Comparison of ENCODE assay signal across 25 cellular contexts in the genomic region with DNA sequence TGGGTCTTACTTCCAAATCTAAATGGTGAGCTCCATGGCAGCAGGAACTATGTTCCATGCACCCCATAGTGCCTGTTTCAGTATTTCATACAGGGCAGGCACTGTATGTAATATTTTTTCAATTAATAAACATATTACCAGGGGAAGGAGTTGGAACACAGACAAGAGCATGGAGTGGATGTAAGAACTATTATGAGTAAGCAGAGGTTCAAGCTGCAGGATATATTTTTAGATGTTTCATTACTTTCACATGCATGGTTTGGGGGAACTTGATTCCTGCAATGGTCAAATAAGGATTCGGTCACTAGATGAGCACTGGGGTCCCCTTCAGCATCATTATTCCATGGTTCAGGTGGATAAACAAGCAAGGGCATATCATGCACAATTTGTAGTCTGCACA.
DNase-seq lines count a peak whose midpoint lies in the region; ATAC-seq and TF ChIP-seq lines count a peak whose summit lies in the region.
"Had no signal": no experiment of that assay in that cellular context is flagged by ENCODE, and none has a peak within 500 bp of the region (broad histone marks: within the 10 kb centered on the region; RNA-seq: fewer than 3 reads in every experiment).

No MANE protein-coding gene starts in this region.

- no peak overlapping the region for H3K4me2 ChIP-seq in GM23248 (ENCODE audit: unreplicated experiment)
- H3K4me2 ChIP-seq: neural progenitor cell had no signal

- H3K9ac ChIP-seq in GM23248, result no peak overlapping the region
- no peak overlapping the region for H3K9ac ChIP-seq in SK-N-MC (ENCODE audit: insufficient read length)
- no peak overlapping the region for H3K9ac ChIP-seq in rectal smooth muscle tissue (ENCODE audit: low read length)
- H3K9ac ChIP-seq: neural progenitor cell, parathyroid adenoma had no signal

- 96 to 100% methylated on average over 1 of the region's 1 CpG for WGBS in GM23248 (ENCODE audit: low coverage in 1 of 2, low lambda C conversion rate in 2 of 2, missing lambda C conversion rate in 2 of 2), 2 experiments

- DNase-seq in GM23248 (peak; percentile 32), SK-N-MC (ENCODE audit: low read depth, low spot score) (no peak), fibroblast of mammary gland (ENCODE audit: low read depth) (peak; percentile 50), NCI-H1694 treated with DMSO at 0.1 percent for 48 hours (lab: John Stamatoyannopoulos, UW) (no peak)
- DNase-seq: activated B cell treated with CpG ODN at 0.5 μM for 24 hours; activated CD4-positive, alpha-beta T cell treated with anti-CD3 and anti-CD28 coated beads, Interleukin-2, amount 50 U/mL, for 48 hours; activated naive CD8-positive, alpha-beta T cell treated with anti-CD3 and anti-CD28 coated beads, Interleukin-2, amount 50 U/mL, for 24 hours; activated T-cell treated with anti-CD3 and anti-CD28 coated beads, Interleukin-2, amount 50 U/mL, for 48 hours; CD8-positive, alpha-beta memory T cell; central memory CD4-positive, alpha-beta T cell; erythroblast; H7; hippocampal formation; NCI-H446; NCI-H748 treated with DMSO at 0.1 percent for 48 hours; Peyer's patch; SIG-M5; stimulated activated CD4-positive, alpha-beta T cell treated with anti-CD3 and anti-CD28 coated beads, Interleukin-2, amount 100 ng/mL, for 48 hours; stomach had no signal

- H3F3A ChIP-seq in GM23248 (ENCODE audit: insufficient read depth), result peaks cover 15% of the 10 kb centered on the region

- peaks cover 66% of the 10 kb centered on the region for H3K79me2 ChIP-seq in GM23248 (ENCODE audit: insufficient read depth)
- H3K79me2 ChIP-seq: parathyroid adenoma had no signal

- no peaks in the 10 kb centered on the region for H3K36me3 ChIP-seq in GM23248 (ENCODE audit: low read depth)
- H3K36me3 ChIP-seq in SK-N-MC (ENCODE audit: insufficient read depth, low read length), result no peaks in the 10 kb centered on the region
- H3K36me3 ChIP-seq in rectal smooth muscle tissue (ENCODE audit: control insufficient read depth, insufficient read depth, low read length), result no peaks in the 10 kb centered on the region
- H3K36me3 ChIP-seq: neural progenitor cell, Peyer's patch, right atrium auricular region, stomach had no signal

- H3K27me3 ChIP-seq in GM23248 (replicated peaks; ENCODE audit: insufficient read depth) (no peaks in the 10 kb centered on the region), rectal smooth muscle tissue (ENCODE audit: control insufficient read depth, insufficient read depth, low read length) (no peaks in the 10 kb centered on the region)
- H3K27me3 ChIP-seq: neural progenitor cell, Peyer's patch, right atrium auricular region, stomach had no signal

- no peaks in the 10 kb centered on the region for H3K9me3 ChIP-seq in GM23248 (ENCODE audit: low read depth)
- H3K9me3 ChIP-seq in SK-N-MC (ENCODE audit: low read depth, low read length), result no peaks in the 10 kb centered on the region
- H3K9me3 ChIP-seq: Peyer's patch, right atrium auricular region, stomach had no signal

- no peaks in the 10 kb centered on the region for H4K20me1 ChIP-seq in GM23248 (ENCODE audit: insufficient read depth)

- TF ChIP-seq CTCF in fibroblast of mammary gland (conservative IDR thresholded peaks at IDR 0.05; ENCODE audit: control insufficient read depth, insufficient read depth, low read depth, low read length), result no peak

- no peak overlapping the region for H2AFZ ChIP-seq in GM23248
- H2AFZ ChIP-seq: neural progenitor cell, parathyroid adenoma had no signal

- no peaks in the 10 kb centered on the region for H3K9me2 ChIP-seq in GM23248 (ENCODE audit: insufficient read depth)

- H3K27ac ChIP-seq in GM23248 (no peak overlapping the region), SK-N-MC (peak overlapping the region; percentile 78), rectal smooth muscle tissue (ENCODE audit: low read depth, low read length) (peak overlapping the region; percentile 59)
- H3K27ac ChIP-seq: neural progenitor cell, parathyroid adenoma, Peyer's patch, right atrium auricular region, stomach had no signal

- H3K4me1 ChIP-seq in GM23248 (ENCODE audit: insufficient read depth) (peaks cover 26% of the 10 kb centered on the region), rectal smooth muscle tissue (ENCODE audit: control insufficient read depth, insufficient read depth, low read length) (peaks cover 13% of the 10 kb centered on the region)
- H3K4me1 ChIP-seq: parathyroid adenoma had no signal

- no peak for ATAC-seq in GM19351 (IDR thresholded peaks at IDR 0.05; ENCODE audit: unreplicated experiment)
- ATAC-seq in GM19467 (IDR thresholded peaks at IDR 0.05; ENCODE audit: unreplicated experiment), result no peak
- ATAC-seq: activated naive CD8-positive, alpha-beta T cell treated with anti-CD3 and anti-CD28 coated beads, Interleukin-2, amount 50 U/mL, for 24 hours had no signal

- in situ Hi-C loops in GM23248 (cut with MboI), result no loop called here

- no peak overlapping the region for H3K4me3 ChIP-seq in GM23248
- H3K4me3 ChIP-seq in SK-N-MC, result peak overlapping the region; percentile 56
- H3K4me3 ChIP-seq in fibroblast of mammary gland (ENCODE audit: control insufficient read depth, low read depth, low read length), result no peak overlapping the region
- no peak overlapping the region for H3K4me3 ChIP-seq in rectal smooth muscle tissue (ENCODE audit: low read length)
- H3K4me3 ChIP-seq: neural progenitor cell, Peyer's patch, right atrium auricular region, stomach had no signal

Comparison
In these comparisons a context has a peak if more than half of its experiments do, and no peak if none do; other contexts are left out.
1. DNase-seq: peak in GM23248 (single experiment) and fibroblast of mammary gland (single experiment); none in SK-N-MC (single experiment) and NCI-H1694 treated with DMSO at 0.1 percent for 48 hours (single experiment).